In genomic region chr14:26282578-26282977, GRCh38 we compare ENCODE assay signal across 17 cellular contexts.
DNase-seq lines count a peak whose midpoint lies in the region; ATAC-seq and TF ChIP-seq lines count a peak whose summit lies in the region.
"Had no signal": no experiment of that assay in that cellular context is flagged by ENCODE, and none has a peak within 500 bp of the region (broad histone marks: within the 10 kb centered on the region; RNA-seq: fewer than 3 reads in every experiment).

No MANE protein-coding gene starts in this region.

- H3K79me2 ChIP-seq in neural progenitor cell (ENCODE audit: low read depth), result no peaks in the 10 kb centered on the region
- no peaks in the 10 kb centered on the region for H3K79me2 ChIP-seq in hepatocyte

- no peaks in the 10 kb centered on the region for H3K9me2 ChIP-seq in hepatocyte (replicated peaks; ENCODE audit: insufficient read depth)

- ATAC-seq in GM21447 (IDR thresholded peaks at IDR 0.05; ENCODE audit: unreplicated experiment), result no peak
- ATAC-seq: HCT116, left ventricle myocardium superior, right lobe of liver had no signal

- H3K27ac ChIP-seq in dorsolateral prefrontal cortex (peak overlapping the region in 31 of 59 donors; percentile 10 to 74 (median 48)), neural progenitor cell (no peak overlapping the region), A673 (ENCODE audit: low read depth, low read length, poor library complexity, severe bottlenecking) (no peak overlapping the region), hepatocyte (no peak overlapping the region)
- H3K27ac ChIP-seq: KMS-11, right lobe of liver, stomach had no signal

- no peak for DNase-seq in Calu3
- DNase-seq in NCI-H345 treated with DMSO at 0.1 percent for 48 hours (lab: John Stamatoyannopoulos, UW; ENCODE audit: unreplicated experiment), result peak; percentile 86
- DNase-seq in dorsolateral prefrontal cortex, result no peak
- DNase-seq in neural progenitor cell (ENCODE audit: low spot score), result no peak
- DNase-seq in SIG-M5 (lab: John Stamatoyannopoulos, UW), result no peak
- no peak for DNase-seq in A673 (ENCODE audit: low spot score)
- no peak for DNase-seq in hepatocyte (ENCODE audit: low spot score)
- DNase-seq: activated CD4-positive, alpha-beta T cell treated with anti-CD3 and anti-CD28 coated beads, Interleukin-2, amount 50 U/mL, for 4 hours; activated naive CD4-positive, alpha-beta T cell treated with anti-CD3 and anti-CD28 coated beads, Interleukin-2, amount 10 ng/mL, durations not matched to agents 7 days and 5 days; left ventricle myocardium superior; right lobe of liver; stimulated activated CD4-positive, alpha-beta T cell treated with anti-CD3 and anti-CD28 coated beads, Interleukin-2, amount 100 ng/mL, for 24 hours; stomach; SW 1271 had no signal

- no peak overlapping the region for H3K4me3 ChIP-seq in dorsolateral prefrontal cortex
- no peak overlapping the region for H3K4me3 ChIP-seq in neural progenitor cell
- no peak overlapping the region for H3K4me3 ChIP-seq in A673 (ENCODE audit: low read depth, low read length, poor library complexity, severe bottlenecking)
- H3K4me3 ChIP-seq in hepatocyte, result no peak overlapping the region
- H3K4me3 ChIP-seq: right lobe of liver, stomach had no signal

- POLR2A ChIA-PET in A673 (lab: Charles Lee; ENCODE audit: low non-redundant PET), result no interaction called here

- 66% methylated on average over 2 of the region's 2 CpGs for WGBS in hepatocyte (ENCODE audit: low lambda C conversion rate, missing lambda C conversion rate)

- no peak for TF ChIP-seq CTCF in Calu3 (IDR thresholded peaks at IDR 0.05; ENCODE audit: unreplicated experiment)
- TF ChIP-seq CTCF in dorsolateral prefrontal cortex (IDR thresholded peaks at IDR 0.05 in 54 of 56, conservative IDR thresholded peaks at IDR 0.05 in 2 of 56; ENCODE audit: low read depth in 1 of 56, partially characterized antibody in 56 of 56), result no peak
- TF ChIP-seq CTCF in neural progenitor cell (IDR thresholded peaks at IDR 0.05), result no peak
- TF ChIP-seq CTCF in A673 (conservative IDR thresholded peaks at IDR 0.05; ENCODE audit: low read depth, low read length), result no peak
- no peak for TF ChIP-seq CTCF in hepatocyte (IDR thresholded peaks at IDR 0.05; ENCODE audit: poor library complexity)

- intact Hi-C loops in Calu3 (cut with micrococcal nuclease; ENCODE audit: unreplicated experiment) (no loop called here), dorsolateral prefrontal cortex (cut with DNase I) (no loop called here), A673 (cut with micrococcal nuclease; ENCODE audit: unreplicated experiment) (no loop called here)

- H3K4me1 Mint-ChIP-seq in Calu3 (ENCODE audit: low read depth, unreplicated experiment) (no peaks in the 10 kb centered on the region), neural progenitor cell (peaks cover 13% of the 10 kb centered on the region)
- H3K4me1 Mint-ChIP-seq: activated naive CD4-positive, alpha-beta T cell treated with anti-CD3 and anti-CD28 coated beads, Interleukin-2, amount 10 ng/mL, durations not matched to agents 7 days and 5 days had no signal

- no peaks in the 10 kb centered on the region for H3F3A ChIP-seq in neural progenitor cell (ENCODE audit: low read depth)

- H3K27me3 Mint-ChIP-seq in Calu3 (ENCODE audit: unreplicated experiment) (no peaks in the 10 kb centered on the region), neural progenitor cell (ENCODE audit: insufficient read depth, low read depth) (no peaks in the 10 kb centered on the region)
- H3K27me3 Mint-ChIP-seq: activated naive CD4-positive, alpha-beta T cell treated with anti-CD3 and anti-CD28 coated beads, Interleukin-2, amount 10 ng/mL, durations not matched to agents 7 days and 5 days had no signal

- H3K4me2 ChIP-seq in neural progenitor cell (no peak overlapping the region), hepatocyte (no peak overlapping the region)
- H3K4me2 ChIP-seq: KMS-11 had no signal

- no peak overlapping the region for H3K9ac ChIP-seq in neural progenitor cell
- H3K9ac ChIP-seq: KMS-11 had no signal

- CTCF ChIA-PET in Calu3 (lab: Charles Lee) (no interaction called here), A673 (lab: Charles Lee) (no interaction called here)

- H3K27me3 ChIP-seq in dorsolateral prefrontal cortex (no peaks in the 10 kb centered on the region), neural progenitor cell (no peaks in the 10 kb centered on the region), A673 (replicated peaks; ENCODE audit: insufficient read depth, low read depth, low read length, poor library complexity) (no peaks in the 10 kb centered on the region), hepatocyte (no peaks in the 10 kb centered on the region)
- H3K27me3 ChIP-seq: right lobe of liver, stomach had no signal

- H3K9me3 Mint-ChIP-seq in Calu3 (ENCODE audit: low read depth, unreplicated experiment) (peaks cover 5% of the 10 kb centered on the region), neural progenitor cell (no peaks in the 10 kb centered on the region)

- H3K36me3 Mint-ChIP-seq in Calu3 (ENCODE audit: insufficient read depth, unreplicated experiment) (no peaks in the 10 kb centered on the region), neural progenitor cell (no peaks in the 10 kb centered on the region)
- H3K36me3 Mint-ChIP-seq: activated naive CD4-positive, alpha-beta T cell treated with anti-CD3 and anti-CD28 coated beads, Interleukin-2, amount 10 ng/mL, durations not matched to agents 7 days and 5 days had no signal

- H3K4me3 Mint-ChIP-seq in Calu3 (ENCODE audit: low read depth, unreplicated experiment) (no peak overlapping the region), neural progenitor cell (no peak overlapping the region)
- H3K4me3 Mint-ChIP-seq: activated naive CD4-positive, alpha-beta T cell treated with anti-CD3 and anti-CD28 coated beads, Interleukin-2, amount 10 ng/mL, durations not matched to agents 7 days and 5 days had no signal

- H4K20me1 ChIP-seq in neural progenitor cell (ENCODE audit: low read depth) (no peaks in the 10 kb centered on the region), hepatocyte (ENCODE audit: insufficient read depth, poor library complexity, severe bottlenecking) (no peaks in the 10 kb centered on the region)

- H2AFZ ChIP-seq in neural progenitor cell (replicated peaks), result peak overlapping the region; percentile 39
- no peak overlapping the region for H2AFZ ChIP-seq in hepatocyte

- H3K4me1 ChIP-seq in neural progenitor cell (no peaks in the 10 kb centered on the region), A673 (ENCODE audit: insufficient read depth, low read length, poor library complexity, severe bottlenecking) (no peaks in the 10 kb centered on the region), hepatocyte (ENCODE audit: insufficient read depth) (peaks cover 7% of the 10 kb centered on the region)
- H3K4me1 ChIP-seq: right lobe of liver had no signal

- H3K9me3 ChIP-seq in neural progenitor cell (ENCODE audit: low read depth) (no peaks in the 10 kb centered on the region), A673 (ENCODE audit: low read depth, low read length, poor library complexity, severe bottlenecking) (no peaks in the 10 kb centered on the region), hepatocyte (ENCODE audit: low read depth) (no peaks in the 10 kb centered on the region)
- H3K9me3 ChIP-seq: right lobe of liver, stomach had no signal

- BruUV-seq in Calu3 (replicated peaks; lab: Mats Ljungman, UMichigan) (no TSS peak), A673 (replicated peaks; lab: Mats Ljungman, UMichigan) (no TSS peak)

- no peaks in the 10 kb centered on the region for H3K36me3 ChIP-seq in neural progenitor cell
- H3K36me3 ChIP-seq in A673 (ENCODE audit: insufficient read depth, low read length, poor library complexity, severe bottlenecking), result no peaks in the 10 kb centered on the region
- H3K36me3 ChIP-seq in hepatocyte (replicated peaks; ENCODE audit: insufficient read depth, low read depth), result no peaks in the 10 kb centered on the region
- H3K36me3 ChIP-seq: right lobe of liver, stomach had no signal

- peak overlapping the region; percentile 17 for H3K27ac Mint-ChIP-seq in Calu3 (ENCODE audit: unreplicated experiment)
- no peak overlapping the region for H3K27ac Mint-ChIP-seq in neural progenitor cell
- H3K27ac Mint-ChIP-seq: activated naive CD4-positive, alpha-beta T cell treated with anti-CD3 and anti-CD28 coated beads, Interleukin-2, amount 10 ng/mL, durations not matched to agents 7 days and 5 days had no signal

Comparison
In these comparisons a context has a peak if more than half of its experiments do, and no peak if none do; other contexts are left out.
1. H3K27ac ChIP-seq: peak in dorsolateral prefrontal cortex (31 of 59); none in neural progenitor cell (single experiment), A673 (single experiment) and hepatocyte (single experiment).